8 cellular contexts compared by ENCODE assay signal in the genomic region with DNA sequence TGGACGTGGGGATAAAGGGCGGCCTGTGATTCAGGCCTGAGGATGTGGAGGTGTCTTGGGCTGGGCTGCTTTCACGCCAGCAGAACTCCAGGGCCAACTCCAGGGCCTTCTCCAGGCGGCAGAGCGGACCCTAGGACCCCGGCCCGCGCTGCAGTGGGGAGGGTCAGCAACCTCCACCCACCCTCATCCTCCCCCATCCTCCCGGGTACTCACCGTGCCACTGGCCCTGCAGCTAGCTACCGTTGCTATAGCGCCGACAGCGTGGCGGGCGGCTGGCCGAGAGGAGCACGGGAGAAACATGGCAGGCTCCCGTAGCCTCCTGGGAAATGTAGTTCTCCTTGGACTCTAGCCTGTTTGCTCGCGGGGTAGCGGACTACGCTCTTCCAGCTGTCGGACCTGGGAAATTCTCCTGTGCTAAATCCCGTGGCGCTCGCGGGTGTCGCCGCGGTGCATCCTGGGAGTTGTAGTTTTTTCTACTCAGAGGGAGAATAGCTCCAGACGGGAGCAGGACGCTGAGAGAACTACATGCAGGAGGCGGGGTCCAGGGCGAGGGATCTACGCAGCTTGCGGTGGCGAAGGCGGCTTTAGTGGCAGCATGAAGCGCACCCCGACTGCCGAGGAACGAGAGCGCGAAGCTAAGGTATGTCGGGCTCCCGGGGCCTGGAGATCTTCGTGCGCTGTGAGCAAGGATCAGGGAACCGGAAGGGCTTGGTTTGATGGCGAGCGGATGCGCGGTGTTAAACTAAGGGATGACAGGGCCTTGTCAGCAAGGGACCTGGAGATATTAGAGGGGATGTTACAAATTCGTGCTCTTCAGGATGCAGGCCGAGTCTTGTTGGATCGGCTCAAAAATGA. TPM values are rescaled to one million over a fixed set of nuclear protein-coding genes. Genes with fewer than 3 reads are reported as not detected.
DNase-seq lines count a peak whose midpoint lies in the region; ATAC-seq and TF ChIP-seq lines count a peak whose summit lies in the region.

A gene (plus strand): TSS at position 567 of the 855 bp plus-strand sequence.
A gene (minus strand): TSS at position 270 of the 855 bp plus-strand sequence. CDS start 3,136 bp downstream, outside the sequence.

- H3K27ac ChIP-seq in adrenal gland (peak within 1 kb of the TSS in 4 of 5 donors; percentile 60 to 81 (median 68)), heart right ventricle (peak within 1 kb of the TSS in 9 of 10 donors; percentile 28 to 81 (median 68)), upper lobe of right lung (peak within 1 kb of the TSS; percentile 63)

- intact Hi-C loops in adrenal gland (cut with DNase I): no loop called here
- intact Hi-C loops in heart right ventricle (cut with DNase I): loop anchor here in 2 of 10 donors (2.0 to 10.0 kb wide), 2 partner anchors 35 to 1821 kb away; no protein-coding TSS in a partner anchor
- intact Hi-C loops in posterior cingulate gyrus (cut with DNase I): no loop called here
- intact Hi-C loops in upper lobe of right lung (cut with DNase I): no loop called here

- H3K36me3 ChIP-seq in adrenal gland (replicated peaks in 1 of 2) (no peaks in the 10 kb centered on the region), heart right ventricle (peaks cover 0 to 8% (median 0%) of the 10 kb centered on the region in 9 donors), upper lobe of right lung (no peaks in the 10 kb centered on the region)

- ATAC-seq in HG02763 (IDR thresholded peaks at IDR 0.05; ENCODE audit: unreplicated experiment): peak; percentile 99
- ATAC-seq in heart right ventricle: peak; percentile 99 to 100 (median 100)
- ATAC-seq in upper lobe of right lung: peak; percentile 99

- H3K27me3 ChIP-seq in adrenal gland (no peaks in the 10 kb centered on the region), heart right ventricle (no peaks in the 10 kb centered on the region), upper lobe of right lung (no peaks in the 10 kb centered on the region)

- DNase-seq in NCI-H1417 treated with DMSO at 0.1 percent for 48 hours (lab: John Stamatoyannopoulos, UW): peak; percentile 95
- peak; percentile 98 for DNase-seq in SW480 (ENCODE audit: low spot score)
- DNase-seq in adrenal gland: peak; percentile 99 to 100 (median 99)
- DNase-seq in heart right ventricle: peak; percentile 97 to 100
- DNase-seq in posterior cingulate gyrus: peak; percentile 99 to 100 (median 100)
- peak; percentile 98 for DNase-seq in upper lobe of right lung

- H3K4me3 ChIP-seq in adrenal gland: peak within 1 kb of the TSS; percentile 38 to 76 (median 64)
- H3K4me3 ChIP-seq in heart right ventricle: peak within 1 kb of the TSS; percentile 66 to 80 (median 76)
- peak within 1 kb of the TSS; percentile 66 for H3K4me3 ChIP-seq in upper lobe of right lung

- H3K9me3 ChIP-seq in adrenal gland (replicated peaks in 1 of 3): no peaks in the 10 kb centered on the region
- no peaks in the 10 kb centered on the region for H3K9me3 ChIP-seq in heart right ventricle
- no peaks in the 10 kb centered on the region for H3K9me3 ChIP-seq in upper lobe of right lung

- TF ChIP-seq POLR2A in adrenal gland (IDR thresholded peaks at IDR 0.05): peak; percentile 19 to 58

- H3K4me1 ChIP-seq in adrenal gland (replicated peaks in 1 of 2): peaks cover 10 to 28% of the 10 kb centered on the region in 2 donors
- peaks cover 0 to 32% (median 17%) of the 10 kb centered on the region in 9 donors for H3K4me1 ChIP-seq in heart right ventricle
- peaks cover 14% of the 10 kb centered on the region for H3K4me1 ChIP-seq in upper lobe of right lung

- WGBS in adrenal gland, 4 donors: 0% methylated on average over 35 to 57 of the region's 57 CpGs
- WGBS in heart right ventricle, 2 donors: 0 to 1% methylated on average over 57 of the region's 57 CpGs

- TF ChIP-seq CTCF in GM12873 (IDR thresholded peaks at IDR 0.05; ENCODE audit: insufficient read depth, low read depth, low read length, missing control alignments) (peak; percentile 5), adrenal gland (IDR thresholded peaks at IDR 0.05) (peak in 2 of 6 experiments; percentile 9 to 20), heart right ventricle (IDR thresholded peaks at IDR 0.05) (peak in 3 of 9 donors; percentile 3 to 28 (median 20)), upper lobe of right lung (IDR thresholded peaks at IDR 0.05) (peak; percentile 21)

RNA-seq across cellular contexts. Expression of the first gene that starts in this region (rescaled TPM):
- 100 to 1,000 TPM; 138 to 310 (median 168) TPM for total RNA-seq in adrenal gland
- 100 to 1,000 TPM in 1 of 3 donors, 10 to 100 TPM in 2; 17.8 to 102 (median 20.7) TPM for polyA plus RNA-seq in adrenal gland
- total RNA-seq in heart right ventricle: 100 to 1,000 TPM in 2 of 10 donors, 10 to 100 TPM in 8; 77.7 to 103 (median 90.7) TPM
- 10 to 100 TPM in 1 of 2 donors, 1 to 10 TPM in 1; 8.5 to 21.3 TPM for polyA plus RNA-seq in heart right ventricle
- 75.6 TPM for total RNA-seq in upper lobe of right lung

RNA-seq across cellular contexts. Expression of the second gene that starts in this region (rescaled TPM):
- total RNA-seq in adrenal gland (10 to 100 TPM in 1 of 8 donors, 1 to 10 TPM in 7; 3.7 to 11.6 (median 6.6) TPM), heart right ventricle (1 to 10 TPM; 1.6 to 3.7 (median 2.4) TPM), upper lobe of right lung (3.5 TPM)
- polyA plus RNA-seq in adrenal gland (1 to 10 TPM; 2.6 to 9.5 (median 3.3) TPM), heart right ventricle (1 to 10 TPM in 1 of 2 donors, under 1 TPM in 1; 0.96 to 1.2 TPM)

Comparison
In these comparisons a context has a peak if more than half of its experiments do, and no peak if none do; other contexts are left out.
1. Peak in every context shown above with its lines: DNase-seq, ATAC-seq, H3K4me3 ChIP-seq and H3K27ac ChIP-seq.